In the genomic region with DNA sequence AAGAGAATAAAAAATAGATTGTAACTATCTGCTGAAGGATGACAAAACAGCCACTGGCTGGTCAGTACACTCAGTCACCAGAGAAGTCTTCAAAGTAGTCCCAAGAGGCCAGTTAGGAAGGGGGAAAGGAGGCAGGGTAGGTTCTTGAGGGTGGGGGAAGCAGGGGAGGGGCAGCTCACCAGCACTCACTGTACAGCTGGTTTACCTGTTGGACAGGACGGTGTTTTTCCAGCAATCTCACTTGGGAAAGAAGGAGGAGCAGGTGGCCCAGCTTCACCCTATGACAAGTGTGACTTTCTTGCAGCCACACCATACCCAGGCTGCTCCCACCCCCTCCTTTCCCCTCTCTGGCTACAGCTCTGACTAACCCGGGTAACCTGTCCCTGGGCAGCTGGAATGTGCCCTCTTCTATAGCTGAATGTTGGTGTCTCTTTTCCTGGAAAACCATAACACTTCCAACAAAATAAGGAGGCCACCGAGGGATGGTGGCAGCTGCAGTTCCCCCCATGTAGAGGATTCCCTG, we compare ENCODE assay signal across 14 cellular contexts.
DNase-seq lines count a peak whose midpoint lies in the region; ATAC-seq and TF ChIP-seq lines count a peak whose summit lies in the region.
"Had no signal": no experiment of that assay in that cellular context is flagged by ENCODE, and none has a peak within 500 bp of the region (broad histone marks: within the 10 kb centered on the region; RNA-seq: fewer than 3 reads in every experiment).

No MANE protein-coding gene starts in this region.

- POLR2A ChIA-PET in PC-3 (lab: Charles Lee; ENCODE audit: unreplicated experiment), result interaction anchor here (0.7 kb wide), 1 partner anchor 204 kb away, joined by 3 read pairs; no protein-coding TSS in a partner anchor

- H3K36me3 ChIP-seq in PC-3 (ENCODE audit: low read depth, low read length), result no peaks in the 10 kb centered on the region
- H3K36me3 ChIP-seq in hepatocyte (replicated peaks; ENCODE audit: insufficient read depth, low read depth), result no peaks in the 10 kb centered on the region
- H3K36me3 ChIP-seq in mucosa of descending colon (ENCODE audit: low read depth), result no peaks in the 10 kb centered on the region
- H3K36me3 ChIP-seq in upper lobe of right lung, result no peaks in the 10 kb centered on the region
- H3K36me3 ChIP-seq: BE2C had no signal

- no peak overlapping the region for H3K27ac ChIP-seq in PC-3 (ENCODE audit: low read length)
- peak overlapping the region; percentile 20 for H3K27ac ChIP-seq in hepatocyte
- no peak overlapping the region for H3K27ac ChIP-seq in upper lobe of right lung
- H3K27ac ChIP-seq: A549, C4-2B had no signal

- no peak overlapping the region for H3K9ac ChIP-seq in PC-3 (ENCODE audit: low read length)

- intact Hi-C loops in PC-3 (cut with micrococcal nuclease) (no loop called here), mucosa of descending colon (cut with DNase I, micrococcal nuclease) (no loop called here), upper lobe of right lung (cut with DNase I) (no loop called here)

- BruUV-seq in PC-3 (replicated peaks; lab: Mats Ljungman, UMichigan), result no TSS peak

- no peak overlapping the region for H3K4me2 ChIP-seq in PC-3 (ENCODE audit: low read length)
- H3K4me2 ChIP-seq in hepatocyte, result peak overlapping the region; percentile 13
- H3K4me2 ChIP-seq: A549 had no signal

- ATAC-seq in PC-3, result no peak
- peak; percentile 12 for ATAC-seq in mucosa of descending colon
- ATAC-seq in upper lobe of right lung, result peak; percentile 39
- no peak for ATAC-seq in GM21786 (IDR thresholded peaks at IDR 0.05; ENCODE audit: unreplicated experiment)
- ATAC-seq: A549, HepG2 had no signal

- H3K9me2 ChIP-seq in PC-3 (replicated peaks; ENCODE audit: low read length) (no peaks in the 10 kb centered on the region), hepatocyte (replicated peaks; ENCODE audit: insufficient read depth) (no peaks in the 10 kb centered on the region)

- 80% methylated on average over 3 of the region's 3 CpGs for WGBS in hepatocyte (ENCODE audit: low lambda C conversion rate, missing lambda C conversion rate)

- TF ChIP-seq CTCF in PC-3 (conservative IDR thresholded peaks at IDR 0.05; ENCODE audit: low read depth, low read length) (no peak), hepatocyte (IDR thresholded peaks at IDR 0.05; ENCODE audit: poor library complexity) (no peak), mucosa of descending colon (IDR thresholded peaks at IDR 0.05) (no peak), upper lobe of right lung (IDR thresholded peaks at IDR 0.05) (no peak)

- no peaks in the 10 kb centered on the region for H3F3A ChIP-seq in PC-3 (ENCODE audit: low read length, unreplicated experiment)

- H3K4me1 ChIP-seq in PC-3 (ENCODE audit: insufficient read depth, low read length), result peaks cover 21% of the 10 kb centered on the region
- H3K4me1 ChIP-seq in hepatocyte (ENCODE audit: insufficient read depth), result peaks cover 17% of the 10 kb centered on the region
- no peaks in the 10 kb centered on the region for H3K4me1 ChIP-seq in mucosa of descending colon (ENCODE audit: low read depth)
- no peaks in the 10 kb centered on the region for H3K4me1 ChIP-seq in upper lobe of right lung
- H3K4me1 ChIP-seq: BE2C had no signal

- H3K27me3 ChIP-seq in PC-3 (ENCODE audit: low read length) (no peaks in the 10 kb centered on the region), hepatocyte (no peaks in the 10 kb centered on the region), upper lobe of right lung (no peaks in the 10 kb centered on the region)
- H3K27me3 ChIP-seq: BE2C had no signal

- DNase-seq in PC-3 (peak; percentile 4), hepatocyte (ENCODE audit: low spot score) (no peak), mucosa of descending colon (no peak), upper lobe of right lung (no peak), activated gamma-delta T cell treated with Interleukin-2 at 50 U/mL for 16 hours (no peak)
- DNase-seq: BE2C; CD4-positive, alpha-beta memory T cell; DND-41; GDM1; HCEC 1CT had no signal

- H3K79me2 ChIP-seq in PC-3 (ENCODE audit: low read length) (no peaks in the 10 kb centered on the region), hepatocyte (no peaks in the 10 kb centered on the region)

- no peak overlapping the region for H3K4me3 ChIP-seq in PC-3 (ENCODE audit: low read length)
- no peak overlapping the region for H3K4me3 ChIP-seq in hepatocyte
- no peak overlapping the region for H3K4me3 ChIP-seq in mucosa of descending colon
- H3K4me3 ChIP-seq in upper lobe of right lung, result no peak overlapping the region
- H3K4me3 ChIP-seq: A549 had no signal

- CTCF ChIA-PET in PC-3 (lab: Charles Lee), result no interaction called here

- H2AFZ ChIP-seq in PC-3 (ENCODE audit: low read length), result no peak overlapping the region
- H2AFZ ChIP-seq in hepatocyte, result no peak overlapping the region

- H4K20me1 ChIP-seq in PC-3 (ENCODE audit: low read length), result no peaks in the 10 kb centered on the region
- no peaks in the 10 kb centered on the region for H4K20me1 ChIP-seq in hepatocyte (ENCODE audit: insufficient read depth, poor library complexity, severe bottlenecking)

- H3K9me3 ChIP-seq in PC-3 (ENCODE audit: low read length) (no peaks in the 10 kb centered on the region), hepatocyte (ENCODE audit: low read depth) (no peaks in the 10 kb centered on the region), mucosa of descending colon (no peaks in the 10 kb centered on the region), upper lobe of right lung (no peaks in the 10 kb centered on the region)
- H3K9me3 ChIP-seq: A549, BE2C had no signal

Comparison
In these comparisons a context has a peak if more than half of its experiments do, and no peak if none do; other contexts are left out.
1. ATAC-seq: peak in mucosa of descending colon (single experiment) and upper lobe of right lung (single experiment); none in PC-3 (single experiment) and GM21786 (single experiment).